Comparison of ENCODE assay signal across 1 cellular context in the genomic region with DNA sequence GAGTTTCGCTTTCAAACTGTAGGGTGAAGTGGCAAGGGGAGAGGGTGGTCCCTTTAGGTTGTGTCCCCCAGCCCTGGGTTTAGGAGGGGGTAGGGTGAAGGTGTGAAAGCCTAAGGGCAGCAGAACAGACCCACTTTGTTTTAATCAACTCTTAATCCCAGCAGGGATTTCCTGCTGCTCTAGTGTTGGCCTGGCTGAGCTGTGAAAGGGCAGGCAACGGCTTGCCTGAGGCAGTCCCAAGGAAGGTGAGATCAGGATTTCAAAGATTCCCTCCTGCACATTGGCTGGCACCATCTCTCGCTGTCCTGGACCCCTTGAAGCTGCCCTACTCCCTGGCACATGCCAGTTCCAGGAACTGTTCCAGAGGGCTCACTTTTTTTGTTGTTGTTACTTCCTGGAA.
TF ChIP-seq lines count a peak whose summit lies in the region.

No MANE protein-coding gene starts in this region.

TF ChIP-seq in HepG2, 621 proteins besides CTCF, POLR2A, EP300 and RAD21 (continued from another document):
- TF ChIP-seq, protein P1, sequence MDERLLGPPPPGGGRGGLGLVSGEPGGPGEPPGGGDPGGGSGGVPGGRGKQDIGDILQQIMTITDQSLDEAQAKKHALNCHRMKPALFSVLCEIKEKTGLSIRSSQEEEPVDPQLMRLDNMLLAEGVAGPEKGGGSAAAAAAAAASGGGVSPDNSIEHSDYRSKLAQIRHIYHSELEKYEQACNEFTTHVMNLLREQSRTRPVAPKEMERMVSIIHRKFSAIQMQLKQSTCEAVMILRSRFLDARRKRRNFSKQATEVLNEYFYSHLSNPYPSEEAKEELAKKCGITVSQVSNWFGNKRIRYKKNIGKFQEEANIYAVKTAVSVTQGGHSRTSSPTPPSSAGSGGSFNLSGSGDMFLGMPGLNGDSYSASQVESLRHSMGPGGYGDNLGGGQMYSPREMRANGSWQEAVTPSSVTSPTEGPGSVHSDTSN (CRISPR knock-in tag; IDR thresholded peaks at IDR 0.05): no peak
- TF ChIP-seq ZSCAN25 (CRISPR knock-in tag; IDR thresholded peaks at IDR 0.05): no peak
- no peak for TF ChIP-seq LCORL (IDR thresholded peaks at IDR 0.05)
- TF ChIP-seq LCORL (CRISPR knock-in tag; IDR thresholded peaks at IDR 0.05): no peak
- TF ChIP-seq CBX2 (IDR thresholded peaks at IDR 0.05; ENCODE audit: low read depth, low read length): no peak
- no peak for TF ChIP-seq CBX2 (CRISPR knock-in tag; IDR thresholded peaks at IDR 0.05; ENCODE audit: low read depth)
- TF ChIP-seq CCAR2 (optimal IDR thresholded peaks at IDR 0.05; ENCODE audit: low read depth, low read length): no peak
- TF ChIP-seq FOXO1 (CRISPR knock-in tag; IDR thresholded peaks at IDR 0.05): no peak
- TF ChIP-seq NFE2L2 (IDR thresholded peaks at IDR 0.05; ENCODE audit: low read length): no peak
- TF ChIP-seq ZNF577 (CRISPR knock-in tag; IDR thresholded peaks at IDR 0.05; ENCODE audit: borderline replicate concordance, low read depth): no peak
- TF ChIP-seq ZNF143 (CRISPR knock-in tag; IDR thresholded peaks at IDR 0.05): no peak
- no peak for TF ChIP-seq GATA4 (IDR thresholded peaks at IDR 0.05; ENCODE audit: borderline replicate concordance, low read depth)
- no peak for TF ChIP-seq ZNF570 (CRISPR knock-in tag; IDR thresholded peaks at IDR 0.05; ENCODE audit: borderline replicate concordance)
- no peak for TF ChIP-seq ZNF451 (CRISPR knock-in tag; IDR thresholded peaks at IDR 0.05)
- no peak for TF ChIP-seq ZNF615 (CRISPR knock-in tag; IDR thresholded peaks at IDR 0.05; ENCODE audit: borderline replicate concordance)
- no peak for TF ChIP-seq ZNF598 (CRISPR knock-in tag; IDR thresholded peaks at IDR 0.05; ENCODE audit: borderline replicate concordance)
- TF ChIP-seq SIN3B (IDR thresholded peaks at IDR 0.05; ENCODE audit: low read length): no peak
- TF ChIP-seq, protein P2, sequence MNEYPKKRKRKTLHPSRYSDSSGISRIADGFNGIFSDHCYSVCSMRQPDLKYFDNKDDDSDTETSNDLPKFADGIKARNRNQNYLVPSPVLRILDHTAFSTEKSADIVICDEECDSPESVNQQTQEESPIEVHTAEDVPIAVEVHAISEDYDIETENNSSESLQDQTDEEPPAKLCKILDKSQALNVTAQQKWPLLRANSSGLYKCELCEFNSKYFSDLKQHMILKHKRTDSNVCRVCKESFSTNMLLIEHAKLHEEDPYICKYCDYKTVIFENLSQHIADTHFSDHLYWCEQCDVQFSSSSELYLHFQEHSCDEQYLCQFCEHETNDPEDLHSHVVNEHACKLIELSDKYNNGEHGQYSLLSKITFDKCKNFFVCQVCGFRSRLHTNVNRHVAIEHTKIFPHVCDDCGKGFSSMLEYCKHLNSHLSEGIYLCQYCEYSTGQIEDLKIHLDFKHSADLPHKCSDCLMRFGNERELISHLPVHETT (CRISPR knock-in tag; conservative IDR thresholded peaks at IDR 0.05): no peak
- no peak for TF ChIP-seq MAFG (CRISPR knock-in tag; IDR thresholded peaks at IDR 0.05)
- no peak for TF ChIP-seq ZNF343 (CRISPR knock-in tag; IDR thresholded peaks at IDR 0.05)
- TF ChIP-seq KAT7 (CRISPR knock-in tag; IDR thresholded peaks at IDR 0.05; ENCODE audit: borderline replicate concordance): no peak
